ENCODE assay signal across 2 cellular contexts in genomic region chr2:25259744-25260124, GRCh38.
A peak's percentile ranks its signal among the peaks of the same experiment; 100 is the strongest.
TF ChIP-seq lines count a peak whose summit lies in the region.

No MANE protein-coding gene starts in this region.

TF ChIP-seq in HepG2, 621 proteins besides CTCF, POLR2A, EP300 and RAD21:
- TF ChIP-seq ZNF281 (CRISPR knock-in tag; IDR thresholded peaks at IDR 0.05; ENCODE audit: borderline replicate concordance) (peak; percentile 41; the same call in 1 of the 2 replicates), KDM4B (CRISPR knock-in tag; IDR thresholded peaks at IDR 0.05) (no peak)

TF ChIP-seq in H1, 55 proteins besides CTCF, POLR2A, EP300 and RAD21:
- TF ChIP-seq RBBP5 (IDR thresholded peaks at IDR 0.05; ENCODE audit: borderline replicate concordance, low read depth, low read length) = 0 out of 2 replicates have a peak, but pooled peaks have one; percentile 44
- TF ChIP-seq TEAD4 (IDR thresholded peaks at IDR 0.05; ENCODE audit: low read depth, low read length) = peak; percentile 83
- no peak for TF ChIP-seq EZH2 (IDR thresholded peaks at IDR 0.05; ENCODE audit: low read depth, low read length, severe bottlenecking)
- peak in 1 of 2 experiments; percentile 60; a peak in 1 of 4 replicates for TF ChIP-seq HDAC2 (IDR thresholded peaks at IDR 0.05; ENCODE audit: borderline replicate concordance in 1 of 2, low read depth in 2 of 2, low read length in 2 of 2)
- peak; percentile 14; the same call in 1 of the 2 replicates for TF ChIP-seq CEBPB (IDR thresholded peaks at IDR 0.05; ENCODE audit: low read depth, low read length)
- peak; percentile 41; the same call in 1 of the 2 replicates for TF ChIP-seq TAF1 (IDR thresholded peaks at IDR 0.05; ENCODE audit: low read depth, low read length)
- TF ChIP-seq ASH2L (IDR thresholded peaks at IDR 0.05; ENCODE audit: low read length) = peak; percentile 61
- peak; percentile 85 for TF ChIP-seq NANOG (IDR thresholded peaks at IDR 0.05; ENCODE audit: insufficient read depth, low read depth, low read length, poor library complexity, severe bottlenecking)
- TF ChIP-seq SP1 (IDR thresholded peaks at IDR 0.05; ENCODE audit: low read depth, low read length) = peak; percentile 92
- TF ChIP-seq EGR1 (IDR thresholded peaks at IDR 0.05; ENCODE audit: borderline replicate concordance, low read depth, low read length) = no peak; the same call in 1 of the 2 replicates
- peak; percentile 51; the same call in 1 of the 2 replicates for TF ChIP-seq ATF2 (IDR thresholded peaks at IDR 0.05; ENCODE audit: low read length)
- no peak; the same call in 1 of the 2 replicates for TF ChIP-seq TCF12 (IDR thresholded peaks at IDR 0.05; ENCODE audit: low read depth, low read length)
- TF ChIP-seq RXRA (IDR thresholded peaks at IDR 0.05; ENCODE audit: insufficient read depth, low read depth, low read length) = 0 out of 2 replicates have a peak, but pooled peaks have one; percentile 21
TF ChIP-seq in H1: peak in this region for 10.
